18 cellular contexts compared by ENCODE assay signal in the genomic region with DNA sequence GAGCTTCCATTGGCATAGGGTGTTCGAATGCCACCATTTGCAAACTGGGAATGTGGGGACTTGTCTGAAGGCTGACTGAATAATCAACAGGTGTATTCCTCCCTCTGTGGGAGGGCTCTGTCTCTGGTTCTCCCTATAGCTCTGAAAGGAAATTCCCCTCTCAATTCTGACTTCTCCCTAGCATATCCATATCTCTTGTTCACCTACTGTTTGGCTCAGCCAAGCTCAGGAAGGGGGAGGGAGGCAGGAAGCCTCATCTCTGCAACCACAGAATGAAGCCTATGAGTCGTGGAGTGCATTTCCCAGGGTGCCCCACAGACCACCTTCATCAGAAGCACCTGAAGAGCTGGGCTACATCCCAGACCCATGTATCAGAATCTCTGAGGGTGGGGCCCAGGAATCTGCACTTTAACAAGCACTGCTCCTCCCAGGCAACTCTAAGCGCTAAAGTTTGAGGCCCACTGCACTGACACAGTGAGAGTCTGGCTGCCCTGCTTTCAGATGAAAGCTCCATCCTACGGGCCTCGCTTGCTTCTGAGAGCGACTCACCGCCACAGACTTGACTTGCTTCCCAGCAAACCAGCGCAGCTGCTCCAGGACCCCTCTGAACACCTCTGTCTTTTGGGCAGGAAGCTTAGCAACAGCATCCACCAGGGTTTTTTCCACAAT. TPM values are rescaled to one million over a fixed set of nuclear protein-coding genes. Genes with fewer than 3 reads are reported as not detected.
DNase-seq lines count a peak whose midpoint lies in the region; ATAC-seq, FAIRE-seq and TF ChIP-seq lines count a peak whose summit lies in the region.
"Had no signal": no experiment of that assay in that cellular context is flagged by ENCODE, and none has a peak within 500 bp of the region (broad histone marks: within the 10 kb centered on the region; RNA-seq: fewer than 3 reads in every experiment).

No MANE protein-coding gene starts in this region.

- no peak overlapping the region for H3K4ac ChIP-seq in H1 (replicated peaks; ENCODE audit: insufficient read length, low read depth, low read length)

- DNase-seq in ELR (ENCODE audit: low read depth) (peak; percentile 52), NCI-H226 (peak; percentile 76), H1 (ENCODE audit: low read depth in 1 of 2, low spot score in 2 of 2) (no peak), lung (ENCODE audit: low spot score) (peak; percentile 9), lower lobe of right lung (no peak)
- DNase-seq in activated effector memory CD4-positive, alpha-beta T cell treated with Interleukin-2 at 50 U/mL for 16 hours = no peak
- no peak for DNase-seq in CD4-positive, alpha-beta T cell
- DNase-seq: activated CD4-positive, CD25-positive, alpha-beta regulatory T cell; activated T-cell treated with anti-CD3 and anti-CD28 coated beads, Interleukin-2, amount 50 U/mL, for 1 hour; amygdala; foreskin melanocyte; GOT3; NCI-H1092 treated with DMSO at 0.1 percent for 48 hours; stimulated activated naive CD4-positive, alpha-beta T cell treated with Interleukin-2 at 50 U/mL for 16 hours had no signal

- no peak overlapping the region for H2BK120ac ChIP-seq in H1 (replicated peaks; ENCODE audit: low read depth, low read length)

- TF ChIP-seq RAD21 in H1 (IDR thresholded peaks at IDR 0.05 in 1 of 2, conservative IDR thresholded peaks at IDR 0.05 in 1 of 2; ENCODE audit: low read depth in 2 of 2, low read length in 2 of 2) = no peak

- H3K56ac ChIP-seq in H1 (replicated peaks; ENCODE audit: insufficient read length, low read depth, low read length) = no peak overlapping the region

- H3K79me1 ChIP-seq in H1 (ENCODE audit: low read depth, low read length) = no peaks in the 10 kb centered on the region

- FAIRE-seq in H1 (lab: Jason Lieb, UNC) = no peak

- H4K91ac ChIP-seq in H1 (replicated peaks; ENCODE audit: insufficient read length, low read length) = peak overlapping the region; percentile 20

- H3K9me3 ChIP-seq in H1 (ENCODE audit: insufficient read depth in 2 of 2, low read depth in 1 of 2, low read length in 1 of 2) (peaks cover 11 to 14% of the 10 kb centered on the region in 2 experiments), lung (ENCODE audit: control insufficient read depth in 2 of 2, insufficient read depth in 1 of 2, low read length in 1 of 2) (no peaks in the 10 kb centered on the region), lower lobe of right lung (no peaks in the 10 kb centered on the region)
- H3K9me3 ChIP-seq in CD4-positive, alpha-beta T cell (ENCODE audit: control insufficient read depth, low read length) = no peaks in the 10 kb centered on the region

- H3K9me3 Mint-ChIP-seq in CD4-positive, alpha-beta T cell = no peaks in the 10 kb centered on the region
- H3K9me3 Mint-ChIP-seq: CD4-positive, CD25-positive, alpha-beta regulatory T cell had no signal

- H3K27me3 ChIP-seq in H1 (replicated peaks in 1 of 4; ENCODE audit: control insufficient read depth in 3 of 4, extremely low read depth in 1 of 4, insufficient read depth in 3 of 4, low read length in 3 of 4) (no peaks in the 10 kb centered on the region), lung (ENCODE audit: control insufficient read depth, insufficient read depth) (no peaks in the 10 kb centered on the region), lower lobe of right lung (ENCODE audit: low read depth) (no peaks in the 10 kb centered on the region)
- no peaks in the 10 kb centered on the region for H3K27me3 ChIP-seq in CD4-positive, alpha-beta T cell (ENCODE audit: control insufficient read depth, insufficient read depth, low read length)

- no peak overlapping the region for H2BK15ac ChIP-seq in H1 (ENCODE audit: low read length)

- H3K36me3 Mint-ChIP-seq in CD4-positive, alpha-beta T cell (ENCODE audit: low read depth) = no peaks in the 10 kb centered on the region
- H3K36me3 Mint-ChIP-seq: CD4-positive, CD25-positive, alpha-beta regulatory T cell had no signal

- TF ChIP-seq EP300 in H1 (IDR thresholded peaks at IDR 0.05; ENCODE audit: borderline replicate concordance in 1 of 2, low read depth in 2 of 2, low read length in 2 of 2) = no peak

- no peak overlapping the region; the same call in 1 of the 2 replicates for H2AK5ac ChIP-seq in H1 (ENCODE audit: low read depth, low read length)

- peak overlapping the region; percentile 24; the same call in 1 of the 2 replicates for H3K27ac ChIP-seq in H1 (ENCODE audit: low read depth, low read length)
- H3K27ac ChIP-seq in lung (ENCODE audit: low read depth in 1 of 2, low read length in 1 of 2) = no peak overlapping the region
- no peak overlapping the region for H3K27ac ChIP-seq in lower lobe of right lung
- no peak overlapping the region for H3K27ac ChIP-seq in CD4-positive, alpha-beta T cell (ENCODE audit: low read depth, low read length)

- H4K20me1 ChIP-seq in H1 (replicated peaks in 1 of 2; ENCODE audit: control insufficient read depth in 1 of 2, insufficient read depth in 2 of 2, low read length in 2 of 2) = no peaks in the 10 kb centered on the region

- ATAC-seq in lung (ENCODE audit: insufficient read depth, low FRiP score) (no peak), lower lobe of right lung (no peak), HG02678 (IDR thresholded peaks at IDR 0.05; ENCODE audit: unreplicated experiment) (no peak)
- ATAC-seq in CD4-positive, alpha-beta T cell (ENCODE audit: poor library complexity) = no peak
- ATAC-seq: sciatic nerve had no signal

- H3K4me1 ChIP-seq in H1 (replicated peaks in 1 of 4; ENCODE audit: control insufficient read depth in 3 of 4, insufficient read depth in 4 of 4, low read length in 3 of 4) = peaks cover 0 to 14% (median 8%) of the 10 kb centered on the region in 4 experiments; a peak in 6 of 7 replicates
- H3K4me1 ChIP-seq in lung (ENCODE audit: control insufficient read depth in 2 of 2, insufficient read depth in 2 of 2, low read length in 2 of 2) = no peaks in the 10 kb centered on the region
- H3K4me1 ChIP-seq in lower lobe of right lung = no peaks in the 10 kb centered on the region

- H2BK20ac ChIP-seq in H1 (ENCODE audit: low read length) = no peak overlapping the region

- H4K8ac ChIP-seq in H1 (ENCODE audit: extremely low read depth, insufficient read depth, low read length) = no peak overlapping the region

- no peak overlapping the region for H3K27ac Mint-ChIP-seq in CD4-positive, alpha-beta T cell
- H3K27ac Mint-ChIP-seq: CD4-positive, CD25-positive, alpha-beta regulatory T cell had no signal

- no peak overlapping the region for H2AFZ ChIP-seq in H1 (ENCODE audit: low read length)

- H4K5ac ChIP-seq in H1 (ENCODE audit: insufficient read length, low read depth, low read length) = no peak overlapping the region

- no peak for TF ChIP-seq POLR2A in H1 (IDR thresholded peaks at IDR 0.05; ENCODE audit: control extremely low read depth in 1 of 2, low read depth in 2 of 2, low read length in 2 of 2)

- POLR2A ChIA-PET in H1 (lab: Charles Lee; ENCODE audit: partially characterized antibody) = no interaction called here
- POLR2A ChIA-PET in CD4-positive, alpha-beta T cell (lab: Charles Lee) = no interaction called here

- TF ChIP-seq CTCF in H1 (IDR thresholded peaks at IDR 0.05; ENCODE audit: control extremely low read depth in 1 of 3, insufficient read depth in 1 of 3, low read depth in 1 of 3, low read length in 3 of 3) (no peak), lung (IDR thresholded peaks at IDR 0.05; ENCODE audit: control extremely low read depth, extremely low read depth) (no peak), lower lobe of right lung (IDR thresholded peaks at IDR 0.05) (no peak)
- TF ChIP-seq CTCF in CD4-positive, alpha-beta T cell (IDR thresholded peaks at IDR 0.05) = no peak

- H3K18ac ChIP-seq in H1 (ENCODE audit: extremely low read depth, low read length) = 0 out of 2 replicates have a peak overlapping the region, but pooled peaks have one; percentile 62

- H3K4me3 Mint-ChIP-seq in CD4-positive, alpha-beta T cell = no peak overlapping the region
- H3K4me3 Mint-ChIP-seq: CD4-positive, CD25-positive, alpha-beta regulatory T cell had no signal

- no peaks in the 10 kb centered on the region for H3K79me2 ChIP-seq in H1 (ENCODE audit: control insufficient read depth in 1 of 2, insufficient read depth in 2 of 2, low read length in 2 of 2)

- no peaks in the 10 kb centered on the region; a peak in 1 of 8 replicates for H3K36me3 ChIP-seq in H1 (ENCODE audit: control insufficient read depth in 2 of 4, insufficient read depth in 4 of 4, low read length in 3 of 4)
- H3K36me3 ChIP-seq in lung (ENCODE audit: control insufficient read depth in 2 of 2, insufficient read depth in 2 of 2, low read length in 2 of 2) = no peaks in the 10 kb centered on the region
- no peaks in the 10 kb centered on the region for H3K36me3 ChIP-seq in lower lobe of right lung

- no peak overlapping the region for H3K4me3 ChIP-seq in H1 (ENCODE audit: extremely low read depth in 1 of 4, insufficient read depth in 2 of 4, low read depth in 3 of 4, low read length in 4 of 4)
- H3K4me3 ChIP-seq in lung = no peak overlapping the region
- H3K4me3 ChIP-seq in lower lobe of right lung = no peak overlapping the region

- H2BK5ac ChIP-seq in H1 (ENCODE audit: low read depth, low read length) = peak overlapping the region; percentile 50; the same call in 1 of the 2 replicates

- H3K27me3 Mint-ChIP-seq in CD4-positive, alpha-beta T cell = no peaks in the 10 kb centered on the region

- H3K4me2 ChIP-seq in H1 (ENCODE audit: insufficient read depth in 1 of 2, low read depth in 2 of 2, low read length in 2 of 2) = peak overlapping the region in 1 of 2 experiments; percentile 37; a peak in 2 of 4 replicates

- CTCF ChIA-PET in H1 (lab: Charles Lee; ENCODE audit: partially characterized antibody) = interaction anchor here (0.6 to 1.7 kb wide), 4 partner anchors 21 to 397 kb away, joined by 3 to 6 read pairs (median 4); no protein-coding TSS in a partner anchor
- CTCF ChIA-PET in CD4-positive, alpha-beta T cell (lab: Charles Lee) = no interaction called here

- intact Hi-C loops in lower lobe of right lung (cut with DNase I) = no loop called here
- intact Hi-C loops in CD4-positive, alpha-beta T cell (cut with DNase I, micrococcal nuclease) = no loop called here

- no peak overlapping the region for H3K23ac ChIP-seq in H1 (ENCODE audit: insufficient read length)

- H3K4me1 Mint-ChIP-seq in CD4-positive, alpha-beta T cell (ENCODE audit: low read depth) = no peaks in the 10 kb centered on the region

- no peak overlapping the region for H3K9ac ChIP-seq in H1 (replicated peaks in 1 of 4; ENCODE audit: extremely low read depth in 1 of 4, low read depth in 3 of 4, low read length in 3 of 4)

- H2BK12ac ChIP-seq in H1 (ENCODE audit: low read depth, low read length) = peak overlapping the region; percentile 53; the same call in 1 of the 2 replicates

- H3K23me2 ChIP-seq in H1 (ENCODE audit: low read depth, low read length) = no peaks in the 10 kb centered on the region; the same call in 1 of the 2 replicates

- WGBS in H1 (ENCODE audit: extremely low coverage in 1 of 2, insufficient coverage in 1 of 2, insufficient read length in 1 of 2, insufficient replicate concordance in 2 of 2, low coverage in 1 of 2, low lambda C conversion rate in 2 of 2, missing lambda C conversion rate in 1 of 2), 2 experiments = 73% methylated on average over 8 of the region's 8 CpGs; no CpG with 5 or more reads in 1 of the 2 experiments
- 77 to 80% methylated on average over 8 of the region's 8 CpGs for WGBS in lung, 2 donors

- H3K14ac ChIP-seq in H1 (ENCODE audit: insufficient read length) = no peak overlapping the region

RNA-seq across cellular contexts. Expression of a gene that starts 32.0 kb away (rescaled TPM):
- 0.98 and 1.2 TPM in 2 replicates for total RNA-seq in H1 (2021; fragmentation: NEBNext Ultra II Directional; extraction: Animal tissue kit (Norgen Biotek cat#: 25700))
- polyA plus RNA-seq in H1 (2011; rRNA removed) = 0.46 and 0.68 TPM in 2 replicates
- polyA plus RNA-seq in H1 (2011; cell fraction: cytosol; rRNA removed) = 0.67 TPM
- 3.0 TPM for polyA plus RNA-seq in H1 (2011; cell fraction: nucleus; rRNA removed)
- 0.21 to 0.62 TPM (median 0.32 TPM) in 4 replicates for polyA plus RNA-seq in H1 (2012, experiment 1 of 2)
- polyA plus RNA-seq in H1 (2012, experiment 2 of 2) = not detected
- polyA plus RNA-seq in H1 (2013, experiment 1 of 2) = 0.53 TPM
- 0.46 TPM for polyA plus RNA-seq in H1 (2013, experiment 2 of 2)
- 4.0 and 4.2 TPM in 2 replicates for polyA minus RNA-seq in H1 (2011; rRNA and poly(A)+ RNA removed)
- 0.59 TPM for polyA minus RNA-seq in H1 (2011; cell fraction: cytosol; rRNA and poly(A)+ RNA removed)
- 5.0 TPM for polyA minus RNA-seq in H1 (2011; cell fraction: nucleus; rRNA and poly(A)+ RNA removed)
- total RNA-seq in lung = 1 to 10 TPM in 1 of 2 donors, under 1 TPM in 1; 0.71 to 1.5 TPM
- under 1 TPM; 0.12 to 0.48 TPM for polyA plus RNA-seq in lung
- total RNA-seq in lower lobe of right lung = 0.27 TPM
- under 1 TPM in 1 of 2 experiments, not detected in 1; 0.05 TPM for total RNA-seq in CD4-positive, alpha-beta T cell
- total RNA-seq: CD4-positive, CD25-positive, alpha-beta regulatory T cell; dermis microvascular lymphatic vessel endothelial cell had no signal
- polyA plus RNA-seq: CD4-positive, CD25-positive, alpha-beta regulatory T cell had no signal

Comparison
In these comparisons a context has a peak if more than half of its experiments do, and no peak if none do; other contexts are left out.
1. DNase-seq: peak in ELR (single experiment), NCI-H226 (single experiment) and lung (single experiment); none in H1 (0 of 2), activated effector memory CD4-positive, alpha-beta T cell treated with Interleukin-2 at 50 U/mL for 16 hours (single experiment), lower lobe of right lung (single experiment) and CD4-positive, alpha-beta T cell (0 of 10).